20 cellular contexts compared by ENCODE assay signal in the genomic region with DNA sequence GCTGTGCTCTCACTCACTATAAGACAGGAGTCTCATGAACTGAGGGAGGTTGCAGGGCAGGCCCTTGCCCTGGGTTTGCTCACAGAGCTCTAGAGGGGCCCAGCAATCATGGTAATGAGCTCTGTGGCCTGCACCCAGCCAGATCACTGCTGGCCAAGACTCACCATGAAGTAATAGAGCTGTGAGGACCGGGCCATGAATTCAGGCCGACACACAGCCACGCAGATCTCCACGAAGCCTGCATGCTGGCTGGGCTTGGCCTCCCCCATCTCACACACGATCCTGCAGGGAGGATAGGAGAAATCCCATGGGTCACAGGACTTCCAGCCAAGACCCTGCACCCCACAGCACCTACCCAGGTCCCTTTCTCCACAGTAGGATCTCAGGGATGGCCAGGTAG.
DNase-seq lines count a peak whose midpoint lies in the region; ATAC-seq and TF ChIP-seq lines count a peak whose summit lies in the region.
"Had no signal": no experiment of that assay in that cellular context is flagged by ENCODE, and none has a peak within 500 bp of the region (broad histone marks: within the 10 kb centered on the region; RNA-seq: fewer than 3 reads in every experiment).

No MANE protein-coding gene starts in this region.

- H3K9me3 ChIP-seq in sigmoid colon, result no peaks in the 10 kb centered on the region
- H3K9me3 ChIP-seq: A549; BE2C; BLaER1 treated with 17β-estradiol and CSF1 and Interleukin-3, amounts not matched to agents 10 nM and 100 nM; HAP-1 had no signal

- H3K27me3 ChIP-seq in sigmoid colon, result no peaks in the 10 kb centered on the region
- H3K27me3 ChIP-seq: BE2C; BLaER1 treated with 17β-estradiol and CSF1 and Interleukin-3, amounts not matched to agents 10 nM and 100 nM had no signal

- peaks cover 0 to 3% (median 0%) of the 10 kb centered on the region in 4 donors for H3K36me3 ChIP-seq in sigmoid colon
- H3K36me3 ChIP-seq: BLaER1 treated with 17β-estradiol and CSF1 and Interleukin-3, amounts not matched to agents 10 nM and 100 nM; HAP-1 had no signal

- TF ChIP-seq EP300 in sigmoid colon (IDR thresholded peaks at IDR 0.05), result no peak

- no peak overlapping the region for H3K27ac Mint-ChIP-seq in stimulated activated naive CD8-positive, alpha-beta T cell treated with anti-CD3 and anti-CD28 coated beads, Interleukin-15, amount 100 ng/mL, for 72 hours
- H3K27ac Mint-ChIP-seq: CD4-positive, alpha-beta memory T cell; HFFc6 had no signal

- no peaks in the 10 kb centered on the region for H3K4me1 ChIP-seq in sigmoid colon
- H3K4me1 ChIP-seq: A549; BE2C; BLaER1 treated with 17β-estradiol and CSF1 and Interleukin-3, amounts not matched to agents 10 nM and 100 nM; HAP-1 had no signal

- intact Hi-C loops in sigmoid colon (cut with DNase I), result no loop called here

- no peak overlapping the region for H3K4me3 ChIP-seq in sigmoid colon
- H3K4me3 ChIP-seq: A549; BLaER1 treated with 17β-estradiol and CSF1 and Interleukin-3, amounts not matched to agents 10 nM and 100 nM; HAP-1 had no signal

- no peak for DNase-seq in stimulated activated naive CD8-positive, alpha-beta T cell treated with anti-CD3 and anti-CD28 coated beads, Interleukin-15, amount 100 ng/mL, for 72 hours
- DNase-seq in stimulated activated naive CD8-positive, alpha-beta T cell treated with anti-CD3 and anti-CD28 coated beads, Interleukin-15, Interleukin-2, amounts not matched to agents 100 U/mL and 50 U/mL, for 24 hours, result no peak
- DNase-seq in mesenteric fat pad (ENCODE audit: low spot score) (peak; percentile 51), sigmoid colon (peak; percentile 38), globus pallidus (ENCODE audit: low spot score) (no peak)
- DNase-seq: 8988T; ACHN; AML-193; BE2C; Calu3; CD4-positive, alpha-beta memory T cell; COR-L47; DMS53; DMS79 treated with DMSO at 0.1 percent for 48 hours; GF-D8; HFFc6 had no signal

- no peak for TF ChIP-seq CTCF in sigmoid colon (IDR thresholded peaks at IDR 0.05)

- no peaks in the 10 kb centered on the region for H3K27me3 Mint-ChIP-seq in stimulated activated naive CD8-positive, alpha-beta T cell treated with anti-CD3 and anti-CD28 coated beads, Interleukin-15, amount 100 ng/mL, for 72 hours
- H3K27me3 Mint-ChIP-seq: CD4-positive, alpha-beta memory T cell had no signal

- H3K4me3 Mint-ChIP-seq in stimulated activated naive CD8-positive, alpha-beta T cell treated with anti-CD3 and anti-CD28 coated beads, Interleukin-15, amount 100 ng/mL, for 72 hours, result no peak overlapping the region
- H3K4me3 Mint-ChIP-seq: CD4-positive, alpha-beta memory T cell; HFFc6 had no signal

- no peak for TF ChIP-seq POLR2A in sigmoid colon (IDR thresholded peaks at IDR 0.05)

- peak; percentile 12 for ATAC-seq in stimulated activated naive CD8-positive, alpha-beta T cell treated with anti-CD3 and anti-CD28 coated beads, Interleukin-15, amount 100 ng/mL, for 72 hours
- no peak for ATAC-seq in stimulated activated naive CD8-positive, alpha-beta T cell treated with anti-CD3 and anti-CD28 coated beads, Interleukin-15, Interleukin-2, amounts not matched to agents 100 U/mL and 50 U/mL, for 24 hours
- ATAC-seq in GM18909 (IDR thresholded peaks at IDR 0.05; ENCODE audit: poor library complexity, unreplicated experiment), result no peak
- ATAC-seq: A549 had no signal

- WGBS in sigmoid colon, 2 donors, result 88 to 91% methylated on average over 5 of the region's 5 CpGs

- H3K27ac ChIP-seq in sigmoid colon, result no peak overlapping the region
- H3K27ac ChIP-seq: A549; BLaER1 treated with 17β-estradiol and CSF1 and Interleukin-3, amounts not matched to agents 10 nM and 100 nM had no signal

- H3K4me1 Mint-ChIP-seq in stimulated activated naive CD8-positive, alpha-beta T cell treated with anti-CD3 and anti-CD28 coated beads, Interleukin-15, amount 100 ng/mL, for 72 hours, result no peaks in the 10 kb centered on the region
- H3K4me1 Mint-ChIP-seq: CD4-positive, alpha-beta memory T cell had no signal

- H3K9me3 Mint-ChIP-seq in stimulated activated naive CD8-positive, alpha-beta T cell treated with anti-CD3 and anti-CD28 coated beads, Interleukin-15, amount 100 ng/mL, for 72 hours, result no peaks in the 10 kb centered on the region
- H3K9me3 Mint-ChIP-seq: HFFc6 had no signal

Comparison
In these comparisons a context has a peak if more than half of its experiments do, and no peak if none do; other contexts are left out.
1. DNase-seq: peak in mesenteric fat pad (single experiment) and sigmoid colon (single experiment); none in stimulated activated naive CD8-positive, alpha-beta T cell treated with anti-CD3 and anti-CD28 coated beads, Interleukin-15, amount 100 ng/mL, for 72 hours (0 of 2), stimulated activated naive CD8-positive, alpha-beta T cell treated with anti-CD3 and anti-CD28 coated beads, Interleukin-15, Interleukin-2, amounts not matched to agents 100 U/mL and 50 U/mL, for 24 hours (single experiment) and globus pallidus (single experiment).